In genomic region chr1:242225770-242226573, GRCh38 we compare ENCODE assay signal across 12 cellular contexts.
DNase-seq lines count a peak whose midpoint lies in the region; ATAC-seq and TF ChIP-seq lines count a peak whose summit lies in the region.
"Had no signal": no experiment of that assay in that cellular context is flagged by ENCODE, and none has a peak within 500 bp of the region (broad histone marks: within the 10 kb centered on the region; RNA-seq: fewer than 3 reads in every experiment).

No MANE protein-coding gene starts in this region.

- POLR2A ChIA-PET in WTC11 (lab: Charles Lee), result no interaction called here
- POLR2A ChIA-PET in T-cell (lab: Charles Lee), result no interaction called here

- H3K9me3 Mint-ChIP-seq in WTC11 (peaks cover 16% of the 10 kb centered on the region), T-cell (no peaks in the 10 kb centered on the region)

- no peak for TF ChIP-seq CTCF in WTC11 (IDR thresholded peaks at IDR 0.05)

- ATAC-seq in GM18498 (IDR thresholded peaks at IDR 0.05; ENCODE audit: unreplicated experiment) (peak; percentile 70), GM19467 (IDR thresholded peaks at IDR 0.05; ENCODE audit: unreplicated experiment) (peak; percentile 66), HG03095 (IDR thresholded peaks at IDR 0.05; ENCODE audit: unreplicated experiment) (peak; percentile 54), WTC11 (no peak), T-cell (replicated peaks in 1 of 4) (no peak)

- H3K4me1 Mint-ChIP-seq in WTC11 (peaks cover 20% of the 10 kb centered on the region), T-cell (no peaks in the 10 kb centered on the region)

- H3K4me3 Mint-ChIP-seq in WTC11 (no peak overlapping the region), T-cell (no peak overlapping the region)
- H3K4me3 Mint-ChIP-seq: activated naive CD8-positive, alpha-beta T cell had no signal

- CTCF ChIA-PET in WTC11 (lab: Charles Lee) (no interaction called here), T-cell (lab: Charles Lee) (no interaction called here)

- H3K27me3 Mint-ChIP-seq in WTC11 (ENCODE audit: low read depth), result peaks cover 10% of the 10 kb centered on the region
- no peaks in the 10 kb centered on the region for H3K27me3 Mint-ChIP-seq in T-cell

- H3K27ac Mint-ChIP-seq in WTC11 (0 out of 2 replicates have a peak overlapping the region, but pooled peaks have one; percentile 52), T-cell (no peak overlapping the region)
- H3K27ac Mint-ChIP-seq: activated naive CD8-positive, alpha-beta T cell had no signal

- peaks cover 12% of the 10 kb centered on the region for H3K36me3 Mint-ChIP-seq in WTC11
- H3K36me3 Mint-ChIP-seq in T-cell, result no peaks in the 10 kb centered on the region
- H3K36me3 Mint-ChIP-seq: activated naive CD8-positive, alpha-beta T cell had no signal

- DNase-seq in WTC11 (ENCODE audit: low spot score), result no peak
- DNase-seq in cortex of kidney (lab: John Stamatoyannopoulos, UW), result no peak
- DNase-seq in dermis blood vessel endothelial cell, result no peak
- no peak for DNase-seq in GM19238 (ENCODE audit: insufficient read length, low spot score)
- no peak for DNase-seq in T-cell
- DNase-seq: EL, NCI-H2171, posterior cingulate gyrus had no signal

TF ChIP-seq in WTC11, 78 proteins besides CTCF, POLR2A, EP300 and RAD21:
- TF ChIP-seq ATF1 (CRISPR knock-in tag; IDR thresholded peaks at IDR 0.05), result no peak
- TF ChIP-seq ZMAT4 (CRISPR knock-in tag; IDR thresholded peaks at IDR 0.05), result no peak
- no peak for TF ChIP-seq SOX15 (CRISPR knock-in tag; IDR thresholded peaks at IDR 0.05)
- no peak for TF ChIP-seq FOXJ3 (CRISPR knock-in tag; IDR thresholded peaks at IDR 0.05; ENCODE audit: borderline replicate concordance)
- no peak for TF ChIP-seq OVOL2 (CRISPR knock-in tag; IDR thresholded peaks at IDR 0.05; ENCODE audit: borderline replicate concordance)

Comparison
In these comparisons a context has a peak if more than half of its experiments do, and no peak if none do; other contexts are left out.
1. ATAC-seq: peak in GM18498 (single experiment), GM19467 (single experiment) and HG03095 (single experiment); none in WTC11 (single experiment) and T-cell (0 of 4).